ENCODE assay signal across 1 cellular context in the genomic region with DNA sequence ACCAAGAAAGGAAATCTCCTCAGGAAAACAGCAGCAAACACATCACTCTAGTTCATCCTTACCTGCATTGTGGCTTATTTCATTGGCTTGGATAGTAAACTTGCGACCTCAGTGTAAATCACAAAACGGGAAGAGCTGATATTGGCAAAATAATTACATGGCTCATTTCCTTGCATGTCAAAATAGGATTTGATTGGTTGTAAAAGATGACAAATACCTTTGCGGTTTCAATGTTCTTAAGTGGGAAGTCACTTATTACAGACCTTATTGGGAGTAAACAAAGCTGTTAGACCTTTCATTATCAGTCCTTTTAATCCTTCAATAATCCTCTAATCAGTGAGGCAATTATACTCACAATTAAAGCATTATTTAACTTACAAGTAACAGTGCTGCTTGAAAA.
TF ChIP-seq lines count a peak whose summit lies in the region.

No MANE protein-coding gene starts in this region.

TF ChIP-seq in HEK293, 187 proteins besides CTCF, POLR2A, EP300 and RAD21 (continued from another document):
- no peak for TF ChIP-seq ZFP3 (tag by site-specific recombination; IDR thresholded peaks at IDR 0.05; ENCODE audit: low read depth)
- TF ChIP-seq ZNF544 (tag by site-specific recombination; IDR thresholded peaks at IDR 0.05): no peak
- no peak for TF ChIP-seq ZNF747 (tag by site-specific recombination; IDR thresholded peaks at IDR 0.05)
- no peak for TF ChIP-seq ZNF24 (tag by site-specific recombination; IDR thresholded peaks at IDR 0.05)
